In the genomic region with DNA sequence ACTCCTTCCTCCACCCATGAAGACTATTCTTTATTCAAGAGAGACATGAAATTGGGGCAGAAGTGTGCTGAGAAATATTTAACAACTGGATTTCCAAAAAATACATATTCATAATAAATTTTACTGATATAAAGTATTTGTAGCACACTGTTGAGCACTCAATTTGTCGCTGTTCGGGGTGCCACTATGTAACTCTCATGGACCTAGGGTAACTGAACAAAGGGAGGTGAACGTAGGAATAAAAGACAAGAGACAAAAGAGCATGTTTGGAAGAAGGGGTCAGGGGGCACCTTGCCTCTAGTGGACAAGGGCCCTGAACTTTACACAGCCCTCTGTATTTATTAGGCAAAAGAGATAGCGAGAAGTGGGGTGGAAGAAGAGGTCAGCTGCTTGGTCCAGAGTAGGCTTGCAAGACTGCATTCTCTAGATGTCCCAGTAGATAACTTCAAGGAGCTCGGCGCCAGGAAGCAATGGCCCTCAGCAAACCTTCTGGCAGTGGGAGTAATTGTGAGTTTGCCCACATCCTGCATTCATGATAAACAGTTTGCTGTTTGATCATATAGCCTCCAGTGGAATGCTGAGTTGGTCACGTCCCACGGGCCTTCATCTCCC, we compare ENCODE assay signal across 20 cellular contexts. TPM values are rescaled to one million over a fixed set of nuclear protein-coding genes. Genes with fewer than 3 reads are reported as not detected.
"Had no signal": no experiment of that assay in that cellular context is flagged by ENCODE, and none has a peak within 500 bp of the region (broad histone marks: within the 10 kb centered on the region; RNA-seq: fewer than 3 reads in every experiment).

No MANE protein-coding gene starts in this region.

- H3K9me3 ChIP-seq: esophagus muscularis mucosa, left lung, right lobe of liver had no signal

- H3K4me2 ChIP-seq: smooth muscle cell had no signal

- ATAC-seq: activated T-cell treated with anti-CD3 and anti-CD28 coated beads, Interleukin-2, amount 50 U/mL, for 72 hours; left lung; right lobe of liver had no signal

- H3K36me3 ChIP-seq: esophagus muscularis mucosa, left lung, right lobe of liver had no signal

- H3K27ac ChIP-seq: coronary artery, esophagus muscularis mucosa, left lung, right lobe of liver had no signal

- H3K4me3 ChIP-seq: coronary artery, esophagus muscularis mucosa, left lung, right lobe of liver, smooth muscle cell had no signal

- FAIRE-seq: keratinocyte had no signal

- DNase-seq: activated CD4-positive, alpha-beta T cell treated with anti-CD3 and anti-CD28 coated beads, Interleukin-2, amount 10 ng/mL, durations not matched to agents 24 days and 14 days; activated CD4-positive, CD25-positive, alpha-beta regulatory T cell; activated CD8-positive, alpha-beta memory T cell treated with anti-CD3 and anti-CD28 coated beads, Interleukin-2, amount 50 U/mL, for 48 hours; activated naive CD4-positive, alpha-beta T cell; activated naive CD8-positive, alpha-beta T cell treated with anti-CD3 and anti-CD28 coated beads, Interleukin-2, amount 10 ng/mL, durations not matched to agents 7 days and 5 days; activated T-cell treated with anti-CD3 and anti-CD28 coated beads, Interleukin-2, amount 50 U/mL, for 72 hours; effector CD4-positive, alpha-beta T cell; hippocampal formation; left lung; mammary epithelial cell; right lobe of liver had no signal

- H3K27me3 ChIP-seq: right lobe of liver had no signal

RNA-seq across cellular contexts. Expression of a gene that starts 35.1 kb away (rescaled TPM):
- total RNA-seq: activated naive CD8-positive, alpha-beta T cell treated with anti-CD3 and anti-CD28 coated beads, Interleukin-2, amount 10 ng/mL, durations not matched to agents 7 days and 5 days; activated T-cell treated with anti-CD3 and anti-CD28 coated beads, Interleukin-2, amount 50 U/mL, for 72 hours; fibroblast of villous mesenchyme; glomerular endothelial cell; mammary epithelial cell; neural crest cell; osteoblast; pulmonary artery endothelial cell; right lobe of liver had no signal
- polyA plus RNA-seq: keratinocyte, mammary epithelial cell, smooth muscle cell had no signal
